ENCODE assay signal across 9 cellular contexts in genomic region chr2:96157649-96158553, GRCh38. TPM values are rescaled to one million over a fixed set of nuclear protein-coding genes. Genes with fewer than 3 reads are reported as not detected.
DNase-seq lines count a peak whose midpoint lies in the region; ATAC-seq and TF ChIP-seq lines count a peak whose summit lies in the region.
"Had no signal": no experiment of that assay in that cellular context is flagged by ENCODE, and none has a peak within 500 bp of the region (broad histone marks: within the 10 kb centered on the region; RNA-seq: fewer than 3 reads in every experiment).

No MANE protein-coding gene starts in this region.

- H3K9me3 Mint-ChIP-seq in CD4-positive, alpha-beta T cell = peaks cover 6% of the 10 kb centered on the region
- H3K9me3 Mint-ChIP-seq in endothelial cell (ENCODE audit: unreplicated experiment) = no peaks in the 10 kb centered on the region

- H3K14ac ChIP-seq in neuronal stem cell (ENCODE audit: low read length) = peak overlapping the region; percentile 60

- H3K4me1 Mint-ChIP-seq in CD4-positive, alpha-beta T cell (ENCODE audit: low read depth) = peaks cover 79% of the 10 kb centered on the region
- H3K4me1 Mint-ChIP-seq in endothelial cell (ENCODE audit: unreplicated experiment) = peaks cover 4% of the 10 kb centered on the region

- no peak overlapping the region for H3K4me3 ChIP-seq in neuronal stem cell (ENCODE audit: low read length in 2 of 2)

- no peak for TF ChIP-seq CTCF in CD4-positive, alpha-beta T cell (IDR thresholded peaks at IDR 0.05)
- TF ChIP-seq CTCF in endothelial cell (IDR thresholded peaks at IDR 0.05; ENCODE audit: unreplicated experiment) = no peak

- H2BK5ac ChIP-seq in neuronal stem cell (ENCODE audit: low read length) = peak overlapping the region; percentile 43

- CTCF ChIA-PET in CD4-positive, alpha-beta T cell (lab: Charles Lee) = interaction anchor here (0.5 to 2.7 kb wide), 5 partner anchors 16 to 212 kb away, joined by 3 to 13 read pairs (median 3); no protein-coding TSS in a partner anchor

- peak overlapping the region; percentile 84 for H3K18ac ChIP-seq in neuronal stem cell (ENCODE audit: low read length)

- H3K36me3 Mint-ChIP-seq in CD4-positive, alpha-beta T cell (ENCODE audit: low read depth) = no peaks in the 10 kb centered on the region
- H3K36me3 Mint-ChIP-seq in endothelial cell (ENCODE audit: low read depth, unreplicated experiment) = no peaks in the 10 kb centered on the region

- peak overlapping the region; percentile 85 for H2AK5ac ChIP-seq in neuronal stem cell (ENCODE audit: low read depth, low read length)

- no peak overlapping the region for H3K27ac ChIP-seq in CD4-positive, alpha-beta T cell (ENCODE audit: low read depth, low read length)
- no peak overlapping the region for H3K27ac ChIP-seq in neuronal stem cell (replicated peaks; ENCODE audit: low read length)
- H3K27ac ChIP-seq: neutrophil had no signal

- no peak overlapping the region for H3K4me2 ChIP-seq in neuronal stem cell (ENCODE audit: insufficient read depth, low read length, poor library complexity, severe bottlenecking)

- peak overlapping the region; percentile 73 for H2AFZ ChIP-seq in neuronal stem cell (ENCODE audit: low read length)

- H2BK12ac ChIP-seq in neuronal stem cell (ENCODE audit: low read length) = no peak overlapping the region

- no peaks in the 10 kb centered on the region for H3K27me3 Mint-ChIP-seq in CD4-positive, alpha-beta T cell
- H3K27me3 Mint-ChIP-seq in endothelial cell (ENCODE audit: unreplicated experiment) = peaks cover 7% of the 10 kb centered on the region

- H3K9me3 ChIP-seq in CD4-positive, alpha-beta T cell (ENCODE audit: control insufficient read depth, low read length) = no peaks in the 10 kb centered on the region
- peaks cover 0 to under 1% of the 10 kb centered on the region in 2 donors for H3K9me3 ChIP-seq in neuronal stem cell (replicated peaks in 1 of 2; ENCODE audit: control insufficient read depth in 2 of 2, insufficient read depth in 1 of 2, low read depth in 1 of 2, low read length in 2 of 2)
- H3K9me3 ChIP-seq: neutrophil had no signal

- H2BK15ac ChIP-seq in neuronal stem cell (ENCODE audit: low read length) = peak overlapping the region; percentile 77

- H3K4ac ChIP-seq in neuronal stem cell (ENCODE audit: low read length) = no peak overlapping the region

- peak overlapping the region; percentile 78 for H4K8ac ChIP-seq in neuronal stem cell (ENCODE audit: low read depth, low read length)

- H3K4me1 ChIP-seq in neuronal stem cell (ENCODE audit: control insufficient read depth in 2 of 2, insufficient read depth in 1 of 2, low read depth in 1 of 2, low read length in 2 of 2) = peaks cover 6 to 12% of the 10 kb centered on the region in 2 donors

- H4K91ac ChIP-seq in neuronal stem cell (ENCODE audit: low read depth, low read length, poor library complexity) = peak overlapping the region; percentile 85

- H3K36me3 ChIP-seq in neuronal stem cell (replicated peaks in 1 of 2; ENCODE audit: control insufficient read depth in 2 of 2, insufficient read depth in 2 of 2, low read length in 2 of 2) = no peaks in the 10 kb centered on the region
- H3K36me3 ChIP-seq: neutrophil had no signal

- H3K27me3 ChIP-seq in CD4-positive, alpha-beta T cell (ENCODE audit: control insufficient read depth, insufficient read depth, low read length) = no peaks in the 10 kb centered on the region
- H3K27me3 ChIP-seq in neuronal stem cell (ENCODE audit: control insufficient read depth in 3 of 3, insufficient read depth in 3 of 3, low read depth in 1 of 3, low read length in 3 of 3) = no peaks in the 10 kb centered on the region
- H3K27me3 ChIP-seq: neutrophil had no signal

- intact Hi-C loops in CD4-positive, alpha-beta T cell (cut with DNase I, micrococcal nuclease) = loop anchor here in 1 of 2 experiments (2.0 kb wide), 1 partner anchor 15 kb away; no protein-coding TSS in a partner anchor

- peak overlapping the region; percentile 60 for H3K4me3 Mint-ChIP-seq in CD4-positive, alpha-beta T cell
- H3K4me3 Mint-ChIP-seq in endothelial cell (ENCODE audit: unreplicated experiment) = no peak overlapping the region

- ATAC-seq in CD4-positive, alpha-beta T cell (ENCODE audit: poor library complexity) = peak; percentile 92
- ATAC-seq in GM21390 (IDR thresholded peaks at IDR 0.05; ENCODE audit: unreplicated experiment) = peak; percentile 59

- H3K23ac ChIP-seq in neuronal stem cell (ENCODE audit: low read depth, low read length, poor library complexity) = peak overlapping the region; percentile 60

- no CpG with 5 or more reads among the region's 19 CpGs for WGBS in neuronal stem cell (ENCODE audit: extremely low coverage in 2 of 2, insufficient read length in 2 of 2, insufficient replicate concordance in 1 of 2), 2 donors

- H3K9ac ChIP-seq in neuronal stem cell (ENCODE audit: low read depth, low read length, poor library complexity) = peak overlapping the region; percentile 12

- H2BK120ac ChIP-seq in neuronal stem cell (ENCODE audit: low read depth, low read length) = peak overlapping the region; percentile 55

- no peaks in the 10 kb centered on the region for H3K79me1 ChIP-seq in neuronal stem cell (ENCODE audit: low read depth, low read length)

- peak; percentile 36 to 80 (median 68) for DNase-seq in CD4-positive, alpha-beta T cell
- DNase-seq in HUDEP-2 (lab: John Stamatoyannopoulos, UW; ENCODE audit: unreplicated experiment in 76 of 76) (peak in 54 of 76 experiments; percentile 6 to 71 (median 48)), neuronal stem cell (ENCODE audit: low spot score) (no peak), GF-D8 (lab: John Stamatoyannopoulos, UW) (no peak), endothelial cell (ENCODE audit: low spot score) (no peak), A172 (ENCODE audit: low spot score) (no peak)
- DNase-seq in activated T-cell treated with anti-CD3 and anti-CD28 coated beads, Interleukin-2, amount 50 U/mL, for 1 hour = peak; percentile 82

- POLR2A ChIA-PET in CD4-positive, alpha-beta T cell (lab: Charles Lee) = interaction anchor here (1.7 to 4.2 kb wide), 2 partner anchors 11 to 19 kb away, joined by 4 to 66 read pairs; partner anchors contain the start of gene DUSP2

- H3K27ac Mint-ChIP-seq in CD4-positive, alpha-beta T cell = peak overlapping the region; percentile 72
- H3K27ac Mint-ChIP-seq in endothelial cell (ENCODE audit: unreplicated experiment) = no peak overlapping the region

RNA-seq across cellular contexts. Expression of gene DUSP2, which starts 12.7 kb away (rescaled TPM):
- total RNA-seq in CD4-positive, alpha-beta T cell = 100 to 1,000 TPM; 728 to 730 TPM
- polyA plus RNA-seq in neuronal stem cell (2013, experiment 1 of 2) = 0.59 TPM
- polyA plus RNA-seq in neuronal stem cell (2013, experiment 2 of 2) = 0.58 TPM
- not detected for total RNA-seq in endothelial cell (ENCODE audit: unreplicated experiment)
- total RNA-seq in A172 (2014; rRNA removed; shearing (Covaris generic)) = 0.05 TPM in 1 of 2 replicates, not detected in the other

RNA-seq across cellular contexts. Expression of gene ASTL, which starts 19.6 kb away (rescaled TPM):
- total RNA-seq in CD4-positive, alpha-beta T cell = 1 to 10 TPM; 5.0 to 6.5 TPM
- polyA plus RNA-seq in neuronal stem cell (2013, experiment 1 of 2) = not detected
- polyA plus RNA-seq in neuronal stem cell (2013, experiment 2 of 2) = 0.04 TPM
- not detected for total RNA-seq in endothelial cell (ENCODE audit: unreplicated experiment)
- total RNA-seq in A172 (2014; rRNA removed; shearing (Covaris generic)) = not detected in 2 replicates

RNA-seq across cellular contexts. Expression of gene ADRA2B, which starts 41.5 kb away (rescaled TPM):
- total RNA-seq in CD4-positive, alpha-beta T cell = under 1 TPM; 0.52 to 0.84 TPM
- polyA plus RNA-seq in neuronal stem cell (2013, experiment 1 of 2) = 3.6 TPM
- polyA plus RNA-seq in neuronal stem cell (2013, experiment 2 of 2) = 3.7 TPM
- total RNA-seq in endothelial cell (ENCODE audit: unreplicated experiment) = 0.46 TPM
- total RNA-seq in A172 (2014; rRNA removed; shearing (Covaris generic)) = not detected in 2 replicates

RNA-seq across cellular contexts. Expression of gene STARD7, which starts 50.7 kb away (rescaled TPM):
- 10 to 100 TPM; 57.4 to 58.6 TPM for total RNA-seq in CD4-positive, alpha-beta T cell
- 68.1 TPM for polyA plus RNA-seq in neuronal stem cell (2013, experiment 1 of 2)
- polyA plus RNA-seq in neuronal stem cell (2013, experiment 2 of 2) = 69.0 TPM
- 83.4 TPM for total RNA-seq in endothelial cell (ENCODE audit: unreplicated experiment)
- total RNA-seq in A172 (2014; rRNA removed; shearing (Covaris generic)) = 191 and 196 TPM in 2 replicates

Comparison
In these comparisons a context has a peak if more than half of its experiments do, and no peak if none do; other contexts are left out.
1. DNase-seq: peak in CD4-positive, alpha-beta T cell (10 of 10), HUDEP-2 (54 of 76) and activated T-cell treated with anti-CD3 and anti-CD28 coated beads, Interleukin-2, amount 50 U/mL, for 1 hour (single experiment); none in neuronal stem cell (single experiment), GF-D8 (single experiment), endothelial cell (single experiment) and A172 (single experiment).
2. RNA of gene DUSP2, which starts 12.7 kb away (total RNA-seq): 728 to 730 TPM in CD4-positive, alpha-beta T cell; not detected in endothelial cell (single experiment) and 0.05 TPM in A172; every median in the first group is over 100 times any median in the second.